ENCODE assay signal across 17 cellular contexts in genomic region chr1:221664253-221664652, GRCh38.
"Had no signal": no experiment of that assay in that cellular context is flagged by ENCODE, and none has a peak within 500 bp of the region (broad histone marks: within the 10 kb centered on the region; RNA-seq: fewer than 3 reads in every experiment).

No MANE protein-coding gene starts in this region.

- H3K36me3 ChIP-seq: brain microvascular endothelial cell, esophagus muscularis mucosa, sigmoid colon, upper lobe of right lung had no signal

- DNase-seq: activated CD4-positive, alpha-beta memory T cell treated with anti-CD3 and anti-CD28 coated beads for 36 hours; activated effector memory CD4-positive, alpha-beta T cell treated with anti-CD3 and anti-CD28 coated beads, Interleukin-2, amount 50 U/mL, for 16 hours; activated T-cell treated with anti-CD3 and anti-CD28 coated beads, Interleukin-2, amount 50 U/mL, for 4 hours; amniotic stem cell; brain microvascular endothelial cell; dermis blood vessel endothelial cell; glutamatergic neuron; psoas muscle; sigmoid colon; stimulated activated naive CD4-positive, alpha-beta T cell; substantia nigra; upper lobe of right lung had no signal

- H3K4me3 ChIP-seq: esophagus muscularis mucosa, psoas muscle, sigmoid colon, upper lobe of right lung had no signal

- ATAC-seq: activated naive CD4-positive, alpha-beta T cell treated with anti-CD3 and anti-CD28 coated beads, Interleukin-2, amount 50 U/mL, for 72 hours; activated T-cell treated with anti-CD3 and anti-CD28 coated beads, Interleukin-2, amount 50 U/mL, for 4 hours; left lobe of liver; psoas muscle; upper lobe of right lung had no signal

- H3K9me3 ChIP-seq: esophagus muscularis mucosa, psoas muscle, sigmoid colon, upper lobe of right lung had no signal

- FAIRE-seq: endometrium, islet of Langerhans had no signal

- H3K4me1 ChIP-seq: esophagus muscularis mucosa, psoas muscle, sigmoid colon, upper lobe of right lung had no signal

- H3K27ac ChIP-seq: brain microvascular endothelial cell, esophagus muscularis mucosa, psoas muscle, sigmoid colon, upper lobe of right lung had no signal

- H3K27me3 ChIP-seq: brain microvascular endothelial cell, esophagus muscularis mucosa, sigmoid colon, upper lobe of right lung had no signal
